Comparison of ENCODE assay signal across 27 cellular contexts in the genomic region with DNA sequence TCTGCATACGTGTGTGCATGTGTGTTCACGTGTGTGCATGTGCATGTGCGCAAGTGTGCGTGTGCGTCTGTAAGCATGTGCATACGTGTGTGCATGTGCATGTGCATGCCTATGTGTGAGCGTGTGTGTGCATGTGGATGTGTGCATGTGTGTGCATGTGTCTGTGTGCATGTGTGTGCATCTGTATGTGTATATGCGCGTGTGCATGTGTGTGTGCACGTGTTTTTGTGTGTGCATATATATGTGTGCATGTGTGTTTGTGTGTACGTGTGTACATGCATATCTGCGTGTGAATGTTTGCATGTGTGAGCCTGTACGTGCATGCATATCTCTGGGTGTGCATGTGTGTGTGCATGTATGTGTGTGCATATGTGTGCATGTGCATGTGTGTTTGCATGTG. TPM values are rescaled to one million over a fixed set of nuclear protein-coding genes. Genes with fewer than 3 reads are reported as not detected.
"Had no signal": no experiment of that assay in that cellular context is flagged by ENCODE, and none has a peak within 500 bp of the region (broad histone marks: within the 10 kb centered on the region; RNA-seq: fewer than 3 reads in every experiment).

No MANE protein-coding gene starts in this region.

- H3K4me1 ChIP-seq: esophagus muscularis mucosa, gastrocnemius medialis, heart right ventricle, left lung, lower lobe of right lung, sigmoid colon, transverse colon had no signal

- H3K36me3 ChIP-seq: esophagus muscularis mucosa, gastrocnemius medialis, heart right ventricle, left lung, lower lobe of right lung, sigmoid colon, thoracic aorta, transverse colon had no signal

- H3K27ac ChIP-seq: epithelial cell of prostate, esophagus muscularis mucosa, gastrocnemius medialis, heart right ventricle, left lung, lower lobe of right lung, sigmoid colon, skin epidermis, thoracic aorta, transverse colon had no signal

- DNase-seq: effector memory CD4-positive, alpha-beta T cell; gastrocnemius medialis; heart right ventricle; hypothalamus; left lung; lower lobe of right lung; midbrain; naive B cell; nephron progenitor cell; posterior cingulate gyrus; sigmoid colon; stimulated activated CD4-positive, alpha-beta T cell treated with anti-CD3 and anti-CD28 coated beads, Interleukin-2, amount 100 ng/mL, for 24 hours; stimulated activated CD4-positive, alpha-beta T cell treated with anti-CD3 and anti-CD28 coated beads, Interleukin-4, amount 100 ng/mL, for 4 hours; stimulated activated naive B cell treated with anti-CD40 and anti-IgM and Interleukin-4, amounts not matched to agents 10 μg/mL and 1 μg/mL and 100 μg/mL, for 72 hours; stimulated activated naive CD8-positive, alpha-beta T cell treated with anti-CD3 and anti-CD28 coated beads, Interleukin-15, amount 100 ng/mL, for 72 hours; transverse colon had no signal

- H3K27me3 ChIP-seq: esophagus muscularis mucosa, gastrocnemius medialis, heart right ventricle, left lung, sigmoid colon, transverse colon had no signal

- H3K9me3 ChIP-seq: esophagus muscularis mucosa, gastrocnemius medialis, heart right ventricle, left lung, lower lobe of right lung, sigmoid colon, thoracic aorta, transverse colon had no signal

- ATAC-seq: gastrocnemius medialis; heart right ventricle; left lung; lower lobe of right lung; stimulated activated naive B cell treated with anti-CD40 and anti-IgM and Interleukin-4, amounts not matched to agents 10 μg/mL and 1 μg/mL and 100 μg/mL, for 72 hours; stimulated activated naive CD8-positive, alpha-beta T cell treated with anti-CD3 and anti-CD28 coated beads, Interleukin-15, amount 100 ng/mL, for 72 hours had no signal

- H3K4me3 ChIP-seq: esophagus muscularis mucosa, gastrocnemius medialis, heart right ventricle, left lung, lower lobe of right lung, sigmoid colon, skin epidermis, thoracic aorta, transverse colon had no signal

- FAIRE-seq: endometrium, islet of Langerhans had no signal

RNA-seq across cellular contexts. Expression of gene DRD5, which starts 35.7 kb away (rescaled TPM):
- total RNA-seq: esophagus muscularis mucosa, fibroblast of villous mesenchyme, gastrocnemius medialis, heart right ventricle, lower lobe of right lung, osteocyte, pulmonary artery endothelial cell, subcutaneous adipose tissue, thoracic aorta, transverse colon had no signal
- polyA plus RNA-seq: urinary bladder had no signal
